ENCODE assay signal across 9 cellular contexts in genomic region chr9:95504053-95504963, GRCh38. TPM values are rescaled to one million over a fixed set of nuclear protein-coding genes. Genes with fewer than 3 reads are reported as not detected.
A peak's percentile ranks its signal among the peaks of the same experiment; 100 is the strongest.
DNase-seq lines count a peak whose midpoint lies in the region; FAIRE-seq and TF ChIP-seq lines count a peak whose summit lies in the region.
"Had no signal": no experiment of that assay in that cellular context is flagged by ENCODE, and none has a peak within 500 bp of the region (broad histone marks: within the 10 kb centered on the region; RNA-seq: fewer than 3 reads in every experiment).

No MANE protein-coding gene starts in this region.

- peak overlapping the region; percentile 83 for H3K4me3 Mint-ChIP-seq in mesothelial cell of epicardium
- no peak overlapping the region for H3K4me3 Mint-ChIP-seq in T-helper 2 cell treated with Interferon-gamma antibody and Interleukin-4, amounts not matched to agents 5 μg/mL and 100 μg/mL, for 36 hours

- POLR2A ChIA-PET in SK-N-SH (lab: Yijun Ruan, JAX): interaction anchor here (2.7 kb wide), 1 partner anchor 42 kb away, joined by 13 read pairs; no protein-coding TSS in a partner anchor

- H3K4me1 ChIP-seq in KMS-11 (ENCODE audit: low read depth, poor library complexity, severe bottlenecking): peaks cover 30% of the 10 kb centered on the region
- H3K4me1 ChIP-seq in SK-N-SH (ENCODE audit: control insufficient read depth in 1 of 2, insufficient read depth in 2 of 2, low read depth in 1 of 2, low read length in 1 of 2): peaks cover 12 to 31% of the 10 kb centered on the region in 2 experiments; a peak in 3 of 4 replicates

- no peaks in the 10 kb centered on the region for H3K27me3 Mint-ChIP-seq in mesothelial cell of epicardium (ENCODE audit: low read depth)
- H3K27me3 Mint-ChIP-seq in T-helper 2 cell treated with Interferon-gamma antibody and Interleukin-4, amounts not matched to agents 5 μg/mL and 100 μg/mL, for 36 hours (ENCODE audit: low read depth): peaks cover 67% of the 10 kb centered on the region

- no peaks in the 10 kb centered on the region for H3K9me3 ChIP-seq in SK-N-SH

- H4K20me1 ChIP-seq in KMS-11 (ENCODE audit: insufficient read depth): no peaks in the 10 kb centered on the region
- no peaks in the 10 kb centered on the region; the same call in 1 of the 2 replicates for H4K20me1 ChIP-seq in SK-N-SH (ENCODE audit: insufficient read depth)

- WGBS in SK-N-SH (ENCODE audit: low lambda C conversion rate): 86% methylated on average over 15 of the region's 15 CpGs

- no peak for TF ChIP-seq CTCF in C4-2B (conservative IDR thresholded peaks at IDR 0.05)
- TF ChIP-seq CTCF in KMS-11 (conservative IDR thresholded peaks at IDR 0.05; ENCODE audit: low read depth, low read length): no peak
- no peak for TF ChIP-seq CTCF in mesothelial cell of epicardium (IDR thresholded peaks at IDR 0.05; ENCODE audit: unreplicated experiment)
- TF ChIP-seq CTCF in SK-N-SH (IDR thresholded peaks at IDR 0.05): no peak
- TF ChIP-seq CTCF in D721Med (IDR thresholded peaks at IDR 0.05; ENCODE audit: insufficient read depth, missing control alignments): no peak

- H3K27me3 ChIP-seq in KMS-11 (ENCODE audit: insufficient read depth, low read depth) (no peaks in the 10 kb centered on the region), SK-N-SH (ENCODE audit: insufficient read depth) (no peaks in the 10 kb centered on the region)

- H3K9me2 ChIP-seq in SK-N-SH: no peaks in the 10 kb centered on the region

- H3K9ac ChIP-seq in KMS-11 (no peak overlapping the region), SK-N-SH (no peak overlapping the region)

- H2AFZ ChIP-seq in KMS-11 (ENCODE audit: low read depth) (no peak overlapping the region), SK-N-SH (ENCODE audit: low read depth) (no peak overlapping the region)

- peaks cover 54% of the 10 kb centered on the region; the same call in 1 of the 2 replicates for H3K79me2 ChIP-seq in KMS-11 (ENCODE audit: insufficient read depth, low read depth)
- H3K79me2 ChIP-seq in SK-N-SH (ENCODE audit: insufficient read depth): peaks cover 13% of the 10 kb centered on the region; the same call in 1 of the 2 replicates

- H3K4me2 ChIP-seq in KMS-11: peak overlapping the region; percentile 85
- no peak overlapping the region; the same call in 1 of the 2 replicates for H3K4me2 ChIP-seq in SK-N-SH

- no peak for TF ChIP-seq EP300 in SK-N-SH (IDR thresholded peaks at IDR 0.05; ENCODE audit: borderline replicate concordance in 1 of 2, low read depth in 1 of 2, low read length in 1 of 2)

- H3K36me3 Mint-ChIP-seq in mesothelial cell of epicardium: no peaks in the 10 kb centered on the region
- H3K36me3 Mint-ChIP-seq in T-helper 2 cell treated with Interferon-gamma antibody and Interleukin-4, amounts not matched to agents 5 μg/mL and 100 μg/mL, for 36 hours (ENCODE audit: low read depth): peaks cover 1% of the 10 kb centered on the region

- H3K36me3 ChIP-seq in KMS-11 (ENCODE audit: insufficient read depth) (no peaks in the 10 kb centered on the region), SK-N-SH (replicated peaks in 1 of 2; ENCODE audit: control insufficient read depth in 1 of 2, insufficient read depth in 2 of 2, low read length in 1 of 2) (no peaks in the 10 kb centered on the region)

- FAIRE-seq in D721Med (lab: Jason Lieb, UNC): no peak
- FAIRE-seq: endometrium had no signal

- H3K27ac Mint-ChIP-seq in mesothelial cell of epicardium: no peak overlapping the region
- H3K27ac Mint-ChIP-seq in T-helper 2 cell treated with Interferon-gamma antibody and Interleukin-4, amounts not matched to agents 5 μg/mL and 100 μg/mL, for 36 hours: no peak overlapping the region

- H3K27ac ChIP-seq in C4-2B: peak overlapping the region; percentile 6; the same call in 1 of the 2 replicates
- no peak overlapping the region for H3K27ac ChIP-seq in KMS-11
- H3K27ac ChIP-seq in SK-N-SH (ENCODE audit: low read depth in 2 of 2, low read length in 1 of 2): no peak overlapping the region

- H3K9me3 Mint-ChIP-seq in mesothelial cell of epicardium: no peaks in the 10 kb centered on the region
- no peaks in the 10 kb centered on the region for H3K9me3 Mint-ChIP-seq in T-helper 2 cell treated with Interferon-gamma antibody and Interleukin-4, amounts not matched to agents 5 μg/mL and 100 μg/mL, for 36 hours

- CTCF ChIA-PET in SK-N-SH (lab: Yijun Ruan, JAX): interaction anchor here (0.7 to 1.8 kb wide), 4 partner anchors 28 to 713 kb away, joined by 3 to 7 read pairs (median 5); no protein-coding TSS in a partner anchor

- TF ChIP-seq RAD21 in SK-N-SH (IDR thresholded peaks at IDR 0.05; ENCODE audit: low read length): no peak

- peaks cover 48% of the 10 kb centered on the region for H3K4me1 Mint-ChIP-seq in mesothelial cell of epicardium
- peaks cover 28% of the 10 kb centered on the region for H3K4me1 Mint-ChIP-seq in T-helper 2 cell treated with Interferon-gamma antibody and Interleukin-4, amounts not matched to agents 5 μg/mL and 100 μg/mL, for 36 hours (ENCODE audit: low read depth)

- H3F3A ChIP-seq in SK-N-SH (replicated peaks; ENCODE audit: insufficient read depth): peaks cover 13% of the 10 kb centered on the region

- DNase-seq in cerebellar cortex (ENCODE audit: low spot score) (peak; percentile 79), mesothelial cell of epicardium (ENCODE audit: low spot score in 2 of 2, unreplicated experiment in 2 of 2) (no peak), NCI-H1694 treated with DMSO at 0.1 percent for 48 hours (lab: John Stamatoyannopoulos, UW) (no peak), SK-N-SH (no peak), D721Med (ENCODE audit: insufficient read length, low spot score) (no peak)
- DNase-seq in T-helper 2 cell treated with Interferon-gamma antibody and Interleukin-4, amounts not matched to agents 5 μg/mL and 100 μg/mL, for 36 hours (ENCODE audit: low spot score): no peak

- no peak overlapping the region for H3K4me3 ChIP-seq in KMS-11 (IDR thresholded peaks at IDR 0.05; ENCODE audit: insufficient read depth, low read depth, low read length)
- no peak overlapping the region; a peak in 1 of 4 replicates for H3K4me3 ChIP-seq in SK-N-SH (ENCODE audit: low read depth in 2 of 2, low read length in 1 of 2)

TF ChIP-seq in SK-N-SH, 30 proteins besides CTCF, POLR2A, EP300 and RAD21:
- TF ChIP-seq EZH2phosphoT487 (IDR thresholded peaks at IDR 0.05; ENCODE audit: borderline replicate concordance, low read depth): no peak
- TF ChIP-seq POLR2AphosphoS5 (IDR thresholded peaks at IDR 0.05; ENCODE audit: low read depth, low read length): no peak
- no peak for TF ChIP-seq GATA2 (CRISPR knock-in tag; IDR thresholded peaks at IDR 0.05)
- TF ChIP-seq YY1 (IDR thresholded peaks at IDR 0.05; ENCODE audit: low read depth): no peak
- no peak for TF ChIP-seq ELF1 (IDR thresholded peaks at IDR 0.05)
- no peak for TF ChIP-seq NFIC (IDR thresholded peaks at IDR 0.05; ENCODE audit: borderline replicate concordance)
- no peak for TF ChIP-seq SMC3 (IDR thresholded peaks at IDR 0.05; ENCODE audit: low read depth, low read length)

RNA-seq across cellular contexts. Expression of gene PTCH1, which starts 12.5 kb away (rescaled TPM):
- 29.9 to 36.3 TPM (median 36.1 TPM) in 3 replicates for total RNA-seq in mesothelial cell of epicardium
- 1.7 and 3.3 TPM in 2 replicates for polyA plus RNA-seq in SK-N-SH (2012; rRNA removed)
- 2.2 and 2.4 TPM in 2 replicates for polyA plus RNA-seq in SK-N-SH (2012; cell fraction: cytosol; rRNA removed)
- 6.2 and 7.2 TPM in 2 replicates for polyA plus RNA-seq in SK-N-SH (2012; cell fraction: nucleus; rRNA removed)
